Comparison of ENCODE assay signal across 9 cellular contexts in the genomic region with DNA sequence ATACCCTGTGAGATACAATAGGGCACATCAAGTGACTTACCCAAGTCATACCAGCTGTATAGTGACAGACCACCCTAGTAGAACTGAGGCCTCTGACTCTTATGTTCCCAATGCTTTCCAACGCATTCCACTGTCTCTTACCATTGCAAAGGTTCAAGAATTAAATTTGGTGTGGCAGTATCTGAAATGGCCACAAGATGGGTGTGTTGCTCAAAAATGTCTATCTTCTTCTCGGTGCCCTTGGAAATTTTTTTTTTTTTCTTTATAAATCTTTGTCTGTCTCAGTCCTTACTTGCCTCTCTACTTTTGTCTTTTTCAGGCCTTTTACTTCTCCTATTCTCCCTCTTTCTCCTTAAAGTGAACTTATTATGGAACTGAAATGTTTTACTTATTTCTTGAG. TPM values are rescaled to one million over a fixed set of nuclear protein-coding genes. Genes with fewer than 3 reads are reported as not detected.
A peak's percentile ranks its signal among the peaks of the same experiment; 100 is the strongest.
DNase-seq lines count a peak whose midpoint lies in the region; ATAC-seq and TF ChIP-seq lines count a peak whose summit lies in the region.
"Had no signal": no experiment of that assay in that cellular context is flagged by ENCODE, and none has a peak within 500 bp of the region (broad histone marks: within the 10 kb centered on the region; RNA-seq: fewer than 3 reads in every experiment).

No MANE protein-coding gene starts in this region.

- no peaks in the 10 kb centered on the region for H3K27me3 ChIP-seq in thyroid gland

- peaks cover 13% of the 10 kb centered on the region for H3K36me3 Mint-ChIP-seq in activated CD4-positive, alpha-beta T cell treated with anti-CD3 and anti-CD28 coated beads, Interleukin-2, amount 10 ng/mL, durations not matched to agents 7 days and 5 days (ENCODE audit: low read depth)

- H3K27ac ChIP-seq in thyroid gland = peak overlapping the region in 2 of 3 donors; percentile 7 to 56

- 10 to 27% methylated on average over 2 of the region's 2 CpGs for WGBS in thyroid gland, 2 donors

- H3K4me1 ChIP-seq in thyroid gland = peaks cover 13 to 31% of the 10 kb centered on the region in 2 donors

- POLR2A ChIA-PET in activated CD4-positive, alpha-beta T cell treated with anti-CD3 and anti-CD28 coated beads, Interleukin-2, amount 10 ng/mL, durations not matched to agents 7 days and 5 days (lab: Charles Lee) = interaction anchor here (0.6 kb wide), 1 partner anchor 153 kb away, joined by 3 read pairs; no protein-coding TSS in a partner anchor

- H3K9me3 Mint-ChIP-seq in activated CD4-positive, alpha-beta T cell treated with anti-CD3 and anti-CD28 coated beads, Interleukin-2, amount 10 ng/mL, durations not matched to agents 7 days and 5 days = no peaks in the 10 kb centered on the region
- H3K9me3 Mint-ChIP-seq: CD8-positive, alpha-beta memory T cell had no signal

- no peak overlapping the region for H3K4me3 Mint-ChIP-seq in activated CD4-positive, alpha-beta T cell treated with anti-CD3 and anti-CD28 coated beads, Interleukin-2, amount 10 ng/mL, durations not matched to agents 7 days and 5 days
- H3K4me3 Mint-ChIP-seq: CD8-positive, alpha-beta memory T cell had no signal

- peaks cover 10 to 17% of the 10 kb centered on the region in 2 donors for H3K36me3 ChIP-seq in thyroid gland

- H3K27ac Mint-ChIP-seq in activated CD4-positive, alpha-beta T cell treated with anti-CD3 and anti-CD28 coated beads, Interleukin-2, amount 10 ng/mL, durations not matched to agents 7 days and 5 days = no peak overlapping the region
- H3K27ac Mint-ChIP-seq: CD8-positive, alpha-beta memory T cell had no signal

- H3K4me3 ChIP-seq in LNCaP clone FGC (ENCODE audit: low read depth, low read length) (no peak overlapping the region), thyroid gland (replicated peaks in 1 of 3) (no peak overlapping the region)

- ATAC-seq in GM21381 (IDR thresholded peaks at IDR 0.05; ENCODE audit: unreplicated experiment) = no peak

- CTCF ChIA-PET in activated CD4-positive, alpha-beta T cell treated with anti-CD3 and anti-CD28 coated beads, Interleukin-2, amount 10 ng/mL, durations not matched to agents 7 days and 5 days (lab: Charles Lee) = interaction anchor here (1.0 to 1.7 kb wide), 2 partner anchors 11 to 25 kb away, joined by 3 read pairs; no protein-coding TSS in a partner anchor

- H3K27me3 Mint-ChIP-seq in activated CD4-positive, alpha-beta T cell treated with anti-CD3 and anti-CD28 coated beads, Interleukin-2, amount 10 ng/mL, durations not matched to agents 7 days and 5 days = no peaks in the 10 kb centered on the region
- H3K27me3 Mint-ChIP-seq: CD8-positive, alpha-beta memory T cell had no signal

- intact Hi-C loops in thyroid gland (cut with DNase I) = loop anchor here (10.0 kb wide), 1 partner anchor 263 kb away; no protein-coding TSS in a partner anchor

- DNase-seq in NCI-H1694 treated with DMSO at 0.1 percent for 48 hours (lab: John Stamatoyannopoulos, UW) = peak; percentile 2
- no peak for DNase-seq in NCI-H1694 (lab: John Stamatoyannopoulos, UW)
- DNase-seq in LNCaP clone FGC (ENCODE audit: low read depth) = no peak
- DNase-seq in activated CD4-positive, alpha-beta T cell treated with anti-CD3 and anti-CD28 coated beads, Interleukin-2, amount 10 ng/mL, durations not matched to agents 7 days and 5 days = peak; percentile 34
- DNase-seq in iPS DF 4.7 (ENCODE audit: extremely low read depth, low spot score) = peak; percentile 36
- DNase-seq in thyroid gland = no peak
- DNase-seq in nucleus accumbens (lab: John Stamatoyannopoulos, UW) = no peak

- peak; percentile 68 for TF ChIP-seq CTCF in LNCaP clone FGC (IDR thresholded peaks at IDR 0.05; ENCODE audit: control insufficient read depth, extremely low read depth, insufficient read depth)
- TF ChIP-seq CTCF in thyroid gland (IDR thresholded peaks at IDR 0.05) = peak; percentile 38 to 93 (median 59)

- no peak for TF ChIP-seq POLR2A in thyroid gland (IDR thresholded peaks at IDR 0.05)

- H3K9me3 ChIP-seq in thyroid gland = no peaks in the 10 kb centered on the region

- H3K4me1 Mint-ChIP-seq in activated CD4-positive, alpha-beta T cell treated with anti-CD3 and anti-CD28 coated beads, Interleukin-2, amount 10 ng/mL, durations not matched to agents 7 days and 5 days = peaks cover 4% of the 10 kb centered on the region
- H3K4me1 Mint-ChIP-seq: CD8-positive, alpha-beta memory T cell had no signal

RNA-seq across cellular contexts. Expression of gene GPR21, which starts 48.4 kb away (rescaled TPM):
- total RNA-seq in activated CD4-positive, alpha-beta T cell treated with anti-CD3 and anti-CD28 coated beads, Interleukin-2, amount 10 ng/mL, durations not matched to agents 7 days and 5 days = 1 to 10 TPM in 1 of 2 experiments, under 1 TPM in 1; 0.94 to 1.3 TPM
- total RNA-seq in thyroid gland = 10 to 100 TPM in 1 of 4 donors, 1 to 10 TPM in 3; 4.0 to 11.8 (median 5.7) TPM

Comparison
In these comparisons a context has a peak if more than half of its experiments do, and no peak if none do; other contexts are left out.
1. DNase-seq: peak in NCI-H1694 treated with DMSO at 0.1 percent for 48 hours (single experiment), activated CD4-positive, alpha-beta T cell treated with anti-CD3 and anti-CD28 coated beads, Interleukin-2, amount 10 ng/mL, durations not matched to agents 7 days and 5 days (single experiment) and iPS DF 4.7 (single experiment); none in NCI-H1694 (single experiment), LNCaP clone FGC (single experiment), thyroid gland (0 of 2) and nucleus accumbens (0 of 56).